Comparison of ENCODE assay signal across 22 cellular contexts in genomic region chr17:42045719-42046118, GRCh38. TPM values are rescaled to one million over a fixed set of nuclear protein-coding genes. Genes with fewer than 3 reads are reported as not detected.
A peak's percentile ranks its signal among the peaks of the same experiment; 100 is the strongest.
DNase-seq lines count a peak whose midpoint lies in the region; FAIRE-seq and TF ChIP-seq lines count a peak whose summit lies in the region.
"Had no signal": no experiment of that assay in that cellular context is flagged by ENCODE, and none has a peak within 500 bp of the region (broad histone marks: within the 10 kb centered on the region; RNA-seq: fewer than 3 reads in every experiment).

No MANE protein-coding gene starts in this region.

- H2BK120ac ChIP-seq in neuronal stem cell (ENCODE audit: low read depth, low read length), result no peak overlapping the region

- H3K9me3 ChIP-seq in cardiac muscle cell (ENCODE audit: low read depth) (no peaks in the 10 kb centered on the region), astrocyte (ENCODE audit: insufficient read depth, low read depth, low read length) (no peaks in the 10 kb centered on the region), neuronal stem cell (replicated peaks in 1 of 2; ENCODE audit: control insufficient read depth in 2 of 2, insufficient read depth in 1 of 2, low read depth in 1 of 2, low read length in 2 of 2) (no peaks in the 10 kb centered on the region), prostate gland (no peaks in the 10 kb centered on the region)
- H3K9me3 ChIP-seq: BLaER1, Caco-2, HAP-1 had no signal

- H3K9ac ChIP-seq in astrocyte (ENCODE audit: low read length), result no peak overlapping the region
- peak overlapping the region; percentile 61 for H3K9ac ChIP-seq in neuronal stem cell (ENCODE audit: low read depth, low read length, poor library complexity)
- H3K9ac ChIP-seq: BLaER1, GM23248 had no signal

- H3K4me1 ChIP-seq in cardiac muscle cell (ENCODE audit: low read depth) (peaks cover 10% of the 10 kb centered on the region), astrocyte (ENCODE audit: insufficient read depth, low read length) (peaks cover 2% of the 10 kb centered on the region), neuronal stem cell (ENCODE audit: control insufficient read depth in 2 of 2, insufficient read depth in 1 of 2, low read depth in 1 of 2, low read length in 2 of 2) (peaks cover 5% of the 10 kb centered on the region in 2 donors), prostate gland (replicated peaks) (no peaks in the 10 kb centered on the region)
- H3K4me1 ChIP-seq: HAP-1 had no signal

- H3K36me3 ChIP-seq in cardiac muscle cell (no peaks in the 10 kb centered on the region), astrocyte (ENCODE audit: insufficient read depth, low read length) (no peaks in the 10 kb centered on the region), neuronal stem cell (replicated peaks in 1 of 2; ENCODE audit: control insufficient read depth in 2 of 2, insufficient read depth in 2 of 2, low read length in 2 of 2) (peaks cover 0 to 2% of the 10 kb centered on the region in 2 donors), prostate gland (no peaks in the 10 kb centered on the region)
- H3K36me3 ChIP-seq: BLaER1, HAP-1 had no signal

- no peaks in the 10 kb centered on the region for H3K27me3 ChIP-seq in cardiac muscle cell
- H3K27me3 ChIP-seq in astrocyte (ENCODE audit: insufficient read depth, low read length), result peaks cover 13% of the 10 kb centered on the region
- H3K27me3 ChIP-seq in neuronal stem cell (ENCODE audit: control insufficient read depth in 3 of 3, insufficient read depth in 3 of 3, low read depth in 1 of 3, low read length in 3 of 3), result peaks cover 0 to 6% (median under 1%) of the 10 kb centered on the region in 3 experiments
- no peaks in the 10 kb centered on the region for H3K27me3 ChIP-seq in prostate gland (replicated peaks; ENCODE audit: insufficient read depth)

- no peak overlapping the region for H4K91ac ChIP-seq in neuronal stem cell (ENCODE audit: low read depth, low read length, poor library complexity)

- H2BK15ac ChIP-seq in neuronal stem cell (ENCODE audit: low read length), result no peak overlapping the region

- no peak overlapping the region for H3K27ac Mint-ChIP-seq in astrocyte (ENCODE audit: unreplicated experiment)
- H3K27ac Mint-ChIP-seq: B cell; CD8-positive, alpha-beta T cell had no signal

- no peak overlapping the region for H3K18ac ChIP-seq in neuronal stem cell (ENCODE audit: low read length)

- no peak overlapping the region for H3K23ac ChIP-seq in neuronal stem cell (ENCODE audit: low read depth, low read length, poor library complexity)

- no peak overlapping the region for H4K8ac ChIP-seq in neuronal stem cell (ENCODE audit: low read depth, low read length)

- H3K27me3 Mint-ChIP-seq in astrocyte (ENCODE audit: low read depth, unreplicated experiment), result peaks cover 23% of the 10 kb centered on the region

- H2AFZ ChIP-seq in astrocyte (ENCODE audit: low read depth, low read length) (no peak overlapping the region), neuronal stem cell (ENCODE audit: low read length) (no peak overlapping the region)
- H2AFZ ChIP-seq: GM23248 had no signal

- TF ChIP-seq CTCF in cardiac muscle cell (IDR thresholded peaks at IDR 0.05; ENCODE audit: low read depth, low read length) (no peak), astrocyte (IDR thresholded peaks at IDR 0.05; ENCODE audit: insufficient read depth, low read depth, low read length) (no peak), prostate gland (IDR thresholded peaks at IDR 0.05) (no peak)

- H3K79me2 ChIP-seq in astrocyte (ENCODE audit: insufficient read depth, low read length), result no peaks in the 10 kb centered on the region

- H2BK12ac ChIP-seq in neuronal stem cell (ENCODE audit: low read length), result no peak overlapping the region

- H3K36me3 Mint-ChIP-seq in astrocyte (ENCODE audit: low read depth, unreplicated experiment), result peaks cover 2% of the 10 kb centered on the region
- H3K36me3 Mint-ChIP-seq: CD4-positive, CD25-positive, alpha-beta regulatory T cell; CD8-positive, alpha-beta T cell had no signal

- no peak overlapping the region for H2AK5ac ChIP-seq in neuronal stem cell (ENCODE audit: low read depth, low read length)

- no peak overlapping the region for H2BK5ac ChIP-seq in neuronal stem cell (ENCODE audit: low read length)

- FAIRE-seq in astrocyte (lab: Jason Lieb, UNC), result no peak
- FAIRE-seq: A204.1, G401.6, GM12878, GM19239 had no signal

- H3K27ac ChIP-seq in cardiac muscle cell (peak overlapping the region; percentile 36), astrocyte (ENCODE audit: low read depth, low read length) (no peak overlapping the region), neuronal stem cell (replicated peaks; ENCODE audit: low read length) (no peak overlapping the region), prostate gland (no peak overlapping the region)
- H3K27ac ChIP-seq: 22Rv1, BLaER1, C4-2B, GM23248 had no signal

- H3K4ac ChIP-seq in neuronal stem cell (ENCODE audit: low read length), result no peak overlapping the region

- no peak overlapping the region for H3K4me3 ChIP-seq in cardiac muscle cell
- no peak overlapping the region for H3K4me3 ChIP-seq in astrocyte (ENCODE audit: insufficient read depth, low read depth, low read length)
- H3K4me3 ChIP-seq in neuronal stem cell (ENCODE audit: low read length in 2 of 2), result no peak overlapping the region
- no peak overlapping the region for H3K4me3 ChIP-seq in prostate gland
- H3K4me3 ChIP-seq: BLaER1, GM12878, GM23248, HAP-1 had no signal

- peaks cover 1% of the 10 kb centered on the region for H3K4me1 Mint-ChIP-seq in astrocyte (ENCODE audit: low read depth, unreplicated experiment)

- H3K9me3 Mint-ChIP-seq in astrocyte (ENCODE audit: unreplicated experiment), result no peaks in the 10 kb centered on the region
- H3K9me3 Mint-ChIP-seq: CD4-positive, CD25-positive, alpha-beta regulatory T cell; CD8-positive, alpha-beta T cell had no signal

- no peaks in the 10 kb centered on the region for H4K20me1 ChIP-seq in astrocyte (ENCODE audit: insufficient read depth, low read length)
- H4K20me1 ChIP-seq: BLaER1 had no signal

- peak overlapping the region; percentile 23 for H3K4me3 Mint-ChIP-seq in astrocyte (ENCODE audit: unreplicated experiment)
- H3K4me3 Mint-ChIP-seq: B cell; CD8-positive, alpha-beta T cell had no signal

- no peak for TF ChIP-seq POLR2A in prostate gland (IDR thresholded peaks at IDR 0.05)

- intact Hi-C loops in cardiac septum (cut with DNase I) (no loop called here), prostate gland (cut with DNase I) (no loop called here)

- H3K79me1 ChIP-seq in neuronal stem cell (ENCODE audit: low read depth, low read length), result no peaks in the 10 kb centered on the region

- H3K4me2 ChIP-seq in astrocyte (ENCODE audit: low read length), result no peak overlapping the region
- no peak overlapping the region for H3K4me2 ChIP-seq in neuronal stem cell (ENCODE audit: insufficient read depth, low read length, poor library complexity, severe bottlenecking)
- H3K4me2 ChIP-seq: BLaER1 had no signal

- DNase-seq in cardiac muscle cell (ENCODE audit: low read depth in 1 of 2, low spot score in 1 of 2) (no peak), cardiac septum (ENCODE audit: low spot score) (no peak), astrocyte (ENCODE audit: low read depth) (no peak), neuronal stem cell (ENCODE audit: low spot score) (no peak), prostate gland (ENCODE audit: low spot score) (no peak), GM03348 (ENCODE audit: low spot score) (no peak)
- DNase-seq: Caco-2; CD4-positive, CD25-positive, alpha-beta regulatory T cell; CD8-positive, alpha-beta T cell; DMS153; DND-41; GM23248 had no signal

- no peak overlapping the region for H3K14ac ChIP-seq in neuronal stem cell (ENCODE audit: low read length)

- WGBS in neuronal stem cell (ENCODE audit: extremely low coverage in 2 of 2, insufficient read length in 2 of 2, insufficient replicate concordance in 1 of 2), 2 donors, result no CpG with 5 or more reads among the region's 1 CpG
- 91% methylated on average over 1 of the region's 1 CpG for WGBS in prostate gland

RNA-seq across cellular contexts. Expression of gene C17orf113, which starts 4.7 kb away (rescaled TPM):
- total RNA-seq in cardiac muscle cell (6.2 and 7.6 TPM in 2 replicates), cardiac septum (0.43 TPM), astrocyte (0.19 and 0.23 TPM in 2 replicates), prostate gland (1 to 10 TPM; 4.2 to 4.8 TPM)
- polyA plus RNA-seq in cardiac muscle cell, result 4.5 and 4.7 TPM in 2 replicates
- 2.4 TPM for polyA plus RNA-seq in neuronal stem cell (2013, experiment 1 of 2)
- polyA plus RNA-seq in neuronal stem cell (2013, experiment 2 of 2), result 2.6 TPM
- total RNA-seq: GM23248 had no signal
- polyA plus RNA-seq: GM23248 had no signal

RNA-seq across cellular contexts. Expression of gene NKIRAS2, which starts 25.8 kb away (rescaled TPM):
- total RNA-seq in cardiac muscle cell, result 113 and 125 TPM in 2 replicates
- polyA plus RNA-seq in cardiac muscle cell, result 98.2 and 107 TPM in 2 replicates
- 50.7 TPM for total RNA-seq in cardiac septum
- 60.5 and 66.0 TPM in 2 replicates for total RNA-seq in astrocyte
- polyA plus RNA-seq in neuronal stem cell (2013, experiment 1 of 2), result 49.7 TPM
- 50.2 TPM for polyA plus RNA-seq in neuronal stem cell (2013, experiment 2 of 2)
- 10 to 100 TPM; 38.8 to 98.8 TPM for total RNA-seq in prostate gland

RNA-seq across cellular contexts. Expression of gene DNAJC7, which starts 28.5 kb away (rescaled TPM):
- total RNA-seq in cardiac muscle cell, result 66.6 and 79.2 TPM in 2 replicates
- 83.8 and 90.0 TPM in 2 replicates for polyA plus RNA-seq in cardiac muscle cell
- total RNA-seq in cardiac septum, result 77.4 TPM
- total RNA-seq in astrocyte, result 82.9 and 96.0 TPM in 2 replicates
- 57.3 TPM for polyA plus RNA-seq in neuronal stem cell (2013, experiment 1 of 2)
- polyA plus RNA-seq in neuronal stem cell (2013, experiment 2 of 2), result 54.2 TPM
- total RNA-seq in prostate gland, result 10 to 100 TPM; 57.8 to 60.4 TPM

RNA-seq across cellular contexts. Expression of gene ZNF385C, which starts 52.6 kb away (rescaled TPM):
- 1.7 and 2.1 TPM in 2 replicates for total RNA-seq in cardiac muscle cell
- polyA plus RNA-seq in cardiac muscle cell, result 3.0 and 3.9 TPM in 2 replicates
- 0.13 TPM for total RNA-seq in cardiac septum
- total RNA-seq in astrocyte, result 0.36 and 0.39 TPM in 2 replicates
- polyA plus RNA-seq in neuronal stem cell (2013, experiment 1 of 2), result 4.2 TPM
- 4.2 TPM for polyA plus RNA-seq in neuronal stem cell (2013, experiment 2 of 2)
- 10 to 100 TPM in 1 of 2 donors, 1 to 10 TPM in 1; 2.3 to 11.8 TPM for total RNA-seq in prostate gland
- total RNA-seq: CD4-positive, CD25-positive, alpha-beta regulatory T cell; GM12878; GM23248 had no signal
- polyA plus RNA-seq: AG04450, GM23248 had no signal
